In genomic region chr10:71737356-71738172, GRCh38 we compare ENCODE assay signal across 12 cellular contexts. TPM values are rescaled to one million over a fixed set of nuclear protein-coding genes. Genes with fewer than 3 reads are reported as not detected.
DNase-seq lines count a peak whose midpoint lies in the region; ATAC-seq and TF ChIP-seq lines count a peak whose summit lies in the region.
"Had no signal": no experiment of that assay in that cellular context is flagged by ENCODE, and none has a peak within 500 bp of the region (broad histone marks: within the 10 kb centered on the region; RNA-seq: fewer than 3 reads in every experiment).

No MANE protein-coding gene starts in this region.

- no peak overlapping the region for H2AFZ ChIP-seq in GM23338
- H2AFZ ChIP-seq: PC-9 had no signal

- no peaks in the 10 kb centered on the region for H3K9me2 ChIP-seq in GM23338 (ENCODE audit: insufficient read depth)

- ATAC-seq in GM23338 (no peak), HG02981 (IDR thresholded peaks at IDR 0.05; ENCODE audit: unreplicated experiment) (no peak), HG03354 (IDR thresholded peaks at IDR 0.05; ENCODE audit: poor library complexity, severe bottlenecking, unreplicated experiment) (no peak), GM18867 (IDR thresholded peaks at IDR 0.05; ENCODE audit: unreplicated experiment) (no peak)
- ATAC-seq in naive thymus-derived CD4-positive, alpha-beta T cell = no peak

- TF ChIP-seq CTCF in GM23338 (conservative IDR thresholded peaks at IDR 0.05; ENCODE audit: low read depth in 2 of 2) = no peak

- H3K4me1 ChIP-seq in BLaER1 (peaks cover 54% of the 10 kb centered on the region), GM23338 (ENCODE audit: insufficient read depth) (no peaks in the 10 kb centered on the region)
- peaks cover 85 to 97% of the 10 kb centered on the region in 2 donors for H3K4me1 ChIP-seq in naive thymus-derived CD4-positive, alpha-beta T cell (ENCODE audit: control insufficient read depth in 2 of 2, insufficient read depth in 2 of 2, low read length in 2 of 2)

- H3K36me3 ChIP-seq in BLaER1 (no peaks in the 10 kb centered on the region), GM23338 (ENCODE audit: insufficient read depth) (no peaks in the 10 kb centered on the region)
- H3K36me3 ChIP-seq in naive thymus-derived CD4-positive, alpha-beta T cell (ENCODE audit: control insufficient read depth in 2 of 3, insufficient read depth in 3 of 3, low read length in 3 of 3) = no peaks in the 10 kb centered on the region

- peaks cover 9% of the 10 kb centered on the region; the same call in 2 of the 3 replicates for H3K4me1 Mint-ChIP-seq in GM23338
- peaks cover 94% of the 10 kb centered on the region for H3K4me1 Mint-ChIP-seq in activated naive CD8-positive, alpha-beta T cell treated with anti-CD3 and anti-CD28 coated beads for 36 hours
- peaks cover 78 to 100% (median 93%) of the 10 kb centered on the region in 7 donors for H3K4me1 Mint-ChIP-seq in naive thymus-derived CD4-positive, alpha-beta T cell

- H3K27ac ChIP-seq in BLaER1 (no peak overlapping the region), GM23338 (ENCODE audit: low read depth) (no peak overlapping the region)
- H3K27ac ChIP-seq in naive thymus-derived CD4-positive, alpha-beta T cell (ENCODE audit: low read depth, low read length) = peak overlapping the region; percentile 73

- H3K9me3 Mint-ChIP-seq in GM23338 = no peaks in the 10 kb centered on the region
- peaks cover 7% of the 10 kb centered on the region for H3K9me3 Mint-ChIP-seq in activated naive CD8-positive, alpha-beta T cell treated with anti-CD3 and anti-CD28 coated beads for 36 hours
- no peaks in the 10 kb centered on the region for H3K9me3 Mint-ChIP-seq in naive thymus-derived CD4-positive, alpha-beta T cell
- H3K9me3 Mint-ChIP-seq: nephron had no signal

- peak overlapping the region; percentile 80; the same call in 1 of the 2 replicates for H3K27ac Mint-ChIP-seq in GM23338
- peak overlapping the region; percentile 94 for H3K27ac Mint-ChIP-seq in activated naive CD8-positive, alpha-beta T cell treated with anti-CD3 and anti-CD28 coated beads for 36 hours
- peak overlapping the region; percentile 90 to 98 (median 95) for H3K27ac Mint-ChIP-seq in naive thymus-derived CD4-positive, alpha-beta T cell

- no peaks in the 10 kb centered on the region; the same call in 2 of the 3 replicates for H3K36me3 Mint-ChIP-seq in GM23338 (ENCODE audit: low read depth)
- peaks cover 23% of the 10 kb centered on the region for H3K36me3 Mint-ChIP-seq in activated naive CD8-positive, alpha-beta T cell treated with anti-CD3 and anti-CD28 coated beads for 36 hours
- peaks cover 0 to 7% (median 0%) of the 10 kb centered on the region in 5 donors for H3K36me3 Mint-ChIP-seq in naive thymus-derived CD4-positive, alpha-beta T cell

- POLR2A ChIA-PET in naive thymus-derived CD4-positive, alpha-beta T cell (lab: Charles Lee) = interaction anchor here (4.4 to 26.0 kb wide), 4 partner anchors 10 to 29 kb away, joined by 32 to 863 read pairs (median 300); partner anchors contain the start of genes C10orf105 and VSIR

- H3K4me3 ChIP-seq in BLaER1 = no peak overlapping the region
- H3K4me3 ChIP-seq in GM23338 = no peak overlapping the region
- H3K4me3 ChIP-seq in naive thymus-derived CD4-positive, alpha-beta T cell (ENCODE audit: low read length) = no peak overlapping the region
- H3K4me3 ChIP-seq: PC-9 had no signal

- peak overlapping the region; percentile 82; the same call in 1 of the 2 replicates for H3K4me2 ChIP-seq in BLaER1
- H3K4me2 ChIP-seq in GM23338 = no peak overlapping the region

- H3F3A ChIP-seq in GM23338 (replicated peaks; ENCODE audit: low read depth) = no peaks in the 10 kb centered on the region

- intact Hi-C loops in naive thymus-derived CD4-positive, alpha-beta T cell (cut with micrococcal nuclease) = loop anchor here in 1 of 2 donors (10.0 kb wide), 1 partner anchor 347 kb away; the partner anchor contains the start of gene SPOCK2

- H3K9me3 ChIP-seq in BLaER1 = peaks cover under 1% of the 10 kb centered on the region; the same call in 1 of the 2 replicates
- H3K9me3 ChIP-seq in naive thymus-derived CD4-positive, alpha-beta T cell (ENCODE audit: control insufficient read depth in 2 of 3, low read length in 3 of 3) = no peaks in the 10 kb centered on the region

- H3K27me3 Mint-ChIP-seq in GM23338 (ENCODE audit: insufficient read depth, low read depth, poor library complexity) = peaks cover 12% of the 10 kb centered on the region
- H3K27me3 Mint-ChIP-seq in activated naive CD8-positive, alpha-beta T cell treated with anti-CD3 and anti-CD28 coated beads for 36 hours = no peaks in the 10 kb centered on the region
- no peaks in the 10 kb centered on the region for H3K27me3 Mint-ChIP-seq in naive thymus-derived CD4-positive, alpha-beta T cell

- no peaks in the 10 kb centered on the region for H3K79me2 ChIP-seq in GM23338 (replicated peaks; ENCODE audit: insufficient read depth)

- H3K4me3 Mint-ChIP-seq in GM23338 = no peak overlapping the region
- peak overlapping the region; percentile 62 for H3K4me3 Mint-ChIP-seq in activated naive CD8-positive, alpha-beta T cell treated with anti-CD3 and anti-CD28 coated beads for 36 hours
- H3K4me3 Mint-ChIP-seq in naive thymus-derived CD4-positive, alpha-beta T cell = peak overlapping the region in 9 of 10 donors; percentile 17 to 76 (median 59)

- CTCF ChIA-PET in naive thymus-derived CD4-positive, alpha-beta T cell (lab: Charles Lee) = interaction anchor here (0.5 to 4.0 kb wide), 9 partner anchors 8 to 41 kb away, joined by 3 to 23 read pairs (median 5); partner anchors contain the start of gene VSIR

- H4K20me1 ChIP-seq in BLaER1 (no peaks in the 10 kb centered on the region), GM23338 (replicated peaks; ENCODE audit: insufficient read depth) (no peaks in the 10 kb centered on the region)

- no peak overlapping the region for H3K9ac ChIP-seq in BLaER1

- DNase-seq in GM23338 (ENCODE audit: low spot score) (no peak), anterior cingulate cortex (lab: John Stamatoyannopoulos, UW) (no peak)
- peak; percentile 56 for DNase-seq in activated naive CD8-positive, alpha-beta T cell treated with anti-CD3 and anti-CD28 coated beads for 36 hours
- DNase-seq in naive thymus-derived CD4-positive, alpha-beta T cell = no peak
- DNase-seq: NCI-H1436, PC-9 had no signal

- no peaks in the 10 kb centered on the region for H3K27me3 ChIP-seq in BLaER1
- H3K27me3 ChIP-seq in GM23338 (ENCODE audit: insufficient read depth) = no peaks in the 10 kb centered on the region
- H3K27me3 ChIP-seq in naive thymus-derived CD4-positive, alpha-beta T cell (ENCODE audit: control insufficient read depth in 2 of 2, insufficient read depth in 2 of 2, low read length in 2 of 2) = no peaks in the 10 kb centered on the region

TF ChIP-seq in GM23338, 12 proteins besides CTCF, POLR2A, EP300 and RAD21:
- no peak for TF ChIP-seq CREB1 (CRISPR knock-in tag; IDR thresholded peaks at IDR 0.05; ENCODE audit: low read depth)

RNA-seq across cellular contexts. Expression of gene C10orf105, which starts 18.0 kb away (rescaled TPM):
- 0.17 and 0.19 TPM in 2 replicates for total RNA-seq in GM23338 (2014; rRNA removed; shearing (Covaris generic))
- polyA plus RNA-seq in GM23338 (2016; fragmentation: Nextera tagmentation; extraction: Ambion mirVana) = 0.15 and 0.19 TPM in 2 replicates
- under 1 TPM; 0.24 to 0.41 TPM for total RNA-seq in activated naive CD8-positive, alpha-beta T cell treated with anti-CD3 and anti-CD28 coated beads for 36 hours
- total RNA-seq in naive thymus-derived CD4-positive, alpha-beta T cell = 1 to 10 TPM in 1 of 5 experiments, under 1 TPM in 4; 0.13 to 1.0 (median 0.19) TPM
- not detected for polyA plus RNA-seq in naive thymus-derived CD4-positive, alpha-beta T cell
- total RNA-seq: PC-9 had no signal

RNA-seq across cellular contexts. Expression of gene VSIR, which starts 35.8 kb away (rescaled TPM):
- 0.04 and 0.10 TPM in 2 replicates for total RNA-seq in GM23338 (2014; rRNA removed; shearing (Covaris generic))
- 0.74 TPM in 1 of 2 replicates, not detected in the other for polyA plus RNA-seq in GM23338 (2016; fragmentation: Nextera tagmentation; extraction: Ambion mirVana)
- 10 to 100 TPM; 41.4 to 47.3 TPM for total RNA-seq in activated naive CD8-positive, alpha-beta T cell treated with anti-CD3 and anti-CD28 coated beads for 36 hours
- 100 to 1,000 TPM in 3 of 5 experiments, 10 to 100 TPM in 2; 91.1 to 271 (median 101) TPM for total RNA-seq in naive thymus-derived CD4-positive, alpha-beta T cell
- polyA plus RNA-seq in naive thymus-derived CD4-positive, alpha-beta T cell = 100 to 1,000 TPM; 220 to 300 TPM
- total RNA-seq: H1 had no signal

Comparison
In these comparisons a context has a peak if more than half of its experiments do, and no peak if none do; other contexts are left out.
1. RNA of gene VSIR, which starts 35.8 kb away (total RNA-seq): 91.1 to 271 TPM in naive thymus-derived CD4-positive, alpha-beta T cell and 41.4 to 47.3 TPM in activated naive CD8-positive, alpha-beta T cell treated with anti-CD3 and anti-CD28 coated beads for 36 hours; 0.04 to 0.10 TPM in GM23338; every median in the first group is over 10 times any median in the second.
2. Peak in every context shown above with its lines, with median percentiles within 50 percentile points of each other: H3K27ac Mint-ChIP-seq.